In genomic region chr5:180636403-180637075, GRCh38 we compare ENCODE assay signal across 17 cellular contexts. TPM values are rescaled to one million over a fixed set of nuclear protein-coding genes. Genes with fewer than 3 reads are reported as not detected.
DNase-seq lines count a peak whose midpoint lies in the region; ATAC-seq and TF ChIP-seq lines count a peak whose summit lies in the region.
"Had no signal": no experiment of that assay in that cellular context is flagged by ENCODE, and none has a peak within 500 bp of the region (broad histone marks: within the 10 kb centered on the region; RNA-seq: fewer than 3 reads in every experiment).

No MANE protein-coding gene starts in this region.

- ATAC-seq in mucosa of descending colon (no peak), HG03457 (IDR thresholded peaks at IDR 0.05; ENCODE audit: unreplicated experiment) (no peak), HG03565 (IDR thresholded peaks at IDR 0.05; ENCODE audit: unreplicated experiment) (no peak), GM18907 (IDR thresholded peaks at IDR 0.05; ENCODE audit: unreplicated experiment) (no peak)
- ATAC-seq: activated CD8-positive, alpha-beta T cell treated with anti-CD3 and anti-CD28 coated beads for 36 hours; activated T-helper 17 cell treated with anti-CD3 and anti-CD28 coated beads, Interleukin-2, amount 50 U/mL, for 72 hours had no signal

- DNase-seq in Daoy (ENCODE audit: low read depth) (peak; percentile 91), LHCN-M2 (ENCODE audit: low read depth) (peak; percentile 72), endothelial cell (ENCODE audit: low spot score) (no peak), mucosa of descending colon (peak in 2 of 3 donors; percentile 11 to 19), nucleus accumbens (lab: John Stamatoyannopoulos, UW) (no peak)
- DNase-seq: activated CD8-positive, alpha-beta T cell treated with anti-CD3 and anti-CD28 coated beads for 36 hours; BE2C; effector CD8-positive, alpha-beta T cell; NCI-H1105; SJCRH30 had no signal

- H3K9me3 Mint-ChIP-seq in endothelial cell (ENCODE audit: unreplicated experiment): no peaks in the 10 kb centered on the region
- H3K9me3 Mint-ChIP-seq: activated CD8-positive, alpha-beta T cell treated with anti-CD3 and anti-CD28 coated beads for 36 hours; activated T-helper 17 cell treated with anti-CD3 and anti-CD28 coated beads, Interleukin-2, amount 50 U/mL, for 72 hours; stimulated activated naive CD8-positive, alpha-beta T cell treated with anti-CD3 and anti-CD28 coated beads, Interleukin-15, Interleukin-2, amounts not matched to agents 100 ng/mL and 50 ng/mL, for 24 hours had no signal

- peaks cover 28% of the 10 kb centered on the region for H3K27me3 Mint-ChIP-seq in endothelial cell (ENCODE audit: unreplicated experiment)
- H3K27me3 Mint-ChIP-seq: activated CD8-positive, alpha-beta T cell treated with anti-CD3 and anti-CD28 coated beads for 36 hours; activated T-helper 17 cell treated with anti-CD3 and anti-CD28 coated beads, Interleukin-2, amount 50 U/mL, for 72 hours; stimulated activated naive CD8-positive, alpha-beta T cell treated with anti-CD3 and anti-CD28 coated beads, Interleukin-15, Interleukin-2, amounts not matched to agents 100 ng/mL and 50 ng/mL, for 24 hours had no signal

- peak overlapping the region; percentile 80 for H3K4me3 Mint-ChIP-seq in endothelial cell (ENCODE audit: unreplicated experiment)
- H3K4me3 Mint-ChIP-seq: activated CD8-positive, alpha-beta T cell treated with anti-CD3 and anti-CD28 coated beads for 36 hours; activated T-helper 17 cell treated with anti-CD3 and anti-CD28 coated beads, Interleukin-2, amount 50 U/mL, for 72 hours; brain; stimulated activated naive CD8-positive, alpha-beta T cell treated with anti-CD3 and anti-CD28 coated beads, Interleukin-15, Interleukin-2, amounts not matched to agents 100 ng/mL and 50 ng/mL, for 24 hours had no signal

- H3K4me3 ChIP-seq in mucosa of descending colon: no peak overlapping the region
- H3K4me3 ChIP-seq: SJCRH30 had no signal

- H3K9me3 ChIP-seq in mucosa of descending colon: no peaks in the 10 kb centered on the region
- H3K9me3 ChIP-seq: BE2C, SJCRH30 had no signal

- H3K36me3 ChIP-seq in mucosa of descending colon (ENCODE audit: low read depth): no peaks in the 10 kb centered on the region
- H3K36me3 ChIP-seq: BE2C, SJCRH30 had no signal

- TF ChIP-seq CTCF in endothelial cell (IDR thresholded peaks at IDR 0.05; ENCODE audit: unreplicated experiment) (no peak), mucosa of descending colon (IDR thresholded peaks at IDR 0.05) (no peak)

- H3K36me3 Mint-ChIP-seq in endothelial cell (ENCODE audit: low read depth, unreplicated experiment): peaks cover 49% of the 10 kb centered on the region
- H3K36me3 Mint-ChIP-seq: brain had no signal

- intact Hi-C loops in mucosa of descending colon (cut with DNase I, micrococcal nuclease): no loop called here

- H3K4me1 ChIP-seq in mucosa of descending colon (ENCODE audit: low read depth): no peaks in the 10 kb centered on the region
- H3K4me1 ChIP-seq: BE2C, SJCRH30 had no signal

- peak overlapping the region; percentile 89 for H3K27ac Mint-ChIP-seq in endothelial cell (ENCODE audit: unreplicated experiment)
- H3K27ac Mint-ChIP-seq: activated CD8-positive, alpha-beta T cell treated with anti-CD3 and anti-CD28 coated beads for 36 hours; activated T-helper 17 cell treated with anti-CD3 and anti-CD28 coated beads, Interleukin-2, amount 50 U/mL, for 72 hours; brain; stimulated activated naive CD8-positive, alpha-beta T cell treated with anti-CD3 and anti-CD28 coated beads, Interleukin-15, Interleukin-2, amounts not matched to agents 100 ng/mL and 50 ng/mL, for 24 hours had no signal

- peaks cover 64% of the 10 kb centered on the region for H3K4me1 Mint-ChIP-seq in endothelial cell (ENCODE audit: unreplicated experiment)
- H3K4me1 Mint-ChIP-seq: activated T-helper 17 cell treated with anti-CD3 and anti-CD28 coated beads, Interleukin-2, amount 50 U/mL, for 72 hours; brain had no signal

RNA-seq across cellular contexts. Expression of gene FLT4, which starts 12.9 kb away (rescaled TPM):
- 10.2 and 24.6 TPM in 2 replicates for total RNA-seq in Daoy (2014; rRNA removed; shearing (Covaris generic))
- 3.2 and 4.5 TPM in 2 replicates for total RNA-seq in LHCN-M2 (2014; rRNA removed)
- polyA plus RNA-seq in LHCN-M2 (2012): 1.4 TPM
- 541 TPM for total RNA-seq in endothelial cell (ENCODE audit: unreplicated experiment)
- total RNA-seq in mucosa of descending colon: 1 to 10 TPM; 2.8 to 9.7 (median 6.0) TPM

RNA-seq across cellular contexts. Expression of gene SCGB3A1, which starts 45.2 kb away (rescaled TPM):
- total RNA-seq in Daoy (2014; rRNA removed; shearing (Covaris generic)): not detected in 2 replicates
- total RNA-seq in LHCN-M2 (2014; rRNA removed) (not detected in 2 replicates), endothelial cell (ENCODE audit: unreplicated experiment) (5.4 TPM), mucosa of descending colon (not detected)
- polyA plus RNA-seq in LHCN-M2 (2012): 0.15 TPM
- total RNA-seq: activated CD8-positive, alpha-beta T cell treated with anti-CD3 and anti-CD28 coated beads for 36 hours; activated T-helper 17 cell treated with anti-CD3 and anti-CD28 coated beads, Interleukin-2, amount 50 U/mL, for 72 hours; osteocyte; SJCRH30 had no signal

Comparison
In these comparisons a context has a peak if more than half of its experiments do, and no peak if none do; other contexts are left out.
1. DNase-seq: peak in Daoy (single experiment), LHCN-M2 (single experiment) and mucosa of descending colon (2 of 3); none in endothelial cell (single experiment) and nucleus accumbens (0 of 56).
2. RNA of gene FLT4, which starts 12.9 kb away (total RNA-seq): 541 TPM in endothelial cell (single experiment); 10.2 to 24.6 TPM in Daoy, 2.8 to 9.7 TPM in mucosa of descending colon and 3.2 to 4.5 TPM in LHCN-M2; every median in the first group is over 10 times any median in the second.